In the genomic region with DNA sequence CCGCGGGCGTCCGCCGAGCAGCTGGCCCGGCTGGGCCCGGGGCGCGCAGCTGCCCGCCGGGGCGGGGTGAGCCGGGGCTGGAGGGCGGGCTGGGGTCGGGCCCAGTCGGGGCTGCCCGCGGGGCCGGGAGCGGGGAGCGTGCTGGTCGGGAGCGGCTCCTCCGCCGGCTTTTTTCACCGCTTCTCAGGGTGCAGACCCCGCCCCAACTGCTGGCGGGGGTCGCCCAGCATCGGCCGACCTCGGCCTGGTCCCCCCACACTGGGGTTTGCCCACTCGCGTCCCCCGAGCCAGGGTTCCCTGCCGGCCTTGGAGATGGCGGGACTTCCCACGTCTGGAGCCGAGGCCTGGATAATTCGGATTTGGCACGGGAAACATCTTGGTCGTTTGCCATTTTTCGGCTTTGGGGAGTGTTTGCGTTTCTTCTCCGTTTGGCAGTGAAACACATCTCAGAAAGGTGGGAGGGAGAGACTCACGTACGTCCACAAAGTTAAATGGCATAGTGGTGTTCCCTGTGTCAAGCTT, we compare ENCODE assay signal across 8 cellular contexts. TPM values are rescaled to one million over a fixed set of nuclear protein-coding genes. Genes with fewer than 3 reads are reported as not detected.
A peak's percentile ranks its signal among the peaks of the same experiment; 100 is the strongest.
DNase-seq lines count a peak whose midpoint lies in the region; ATAC-seq and TF ChIP-seq lines count a peak whose summit lies in the region.

No MANE protein-coding gene starts in this region.

- peaks cover 59% of the 10 kb centered on the region for H3K79me2 ChIP-seq in GM23338 (replicated peaks; ENCODE audit: insufficient read depth)

- H3K4me3 ChIP-seq in GM23338 = peak overlapping the region; percentile 81
- peak overlapping the region; percentile 84 for H3K4me3 ChIP-seq in LNCaP clone FGC (ENCODE audit: low read depth, low read length)
- peak overlapping the region; percentile 93 for H3K4me3 ChIP-seq in fibroblast of mammary gland (ENCODE audit: control insufficient read depth, low read depth, low read length)

- H3K4me1 ChIP-seq in GM23338 (ENCODE audit: insufficient read depth) = peaks cover 8% of the 10 kb centered on the region

- peak overlapping the region; percentile 42; the same call in 1 of the 2 replicates for H3K27ac ChIP-seq in GM23338 (ENCODE audit: low read depth)

- H3K36me3 Mint-ChIP-seq in GM23338 (ENCODE audit: low read depth) (peaks cover 4% of the 10 kb centered on the region; the same call in 2 of the 3 replicates), neural crest cell (ENCODE audit: low read depth) (peaks cover 9% of the 10 kb centered on the region)
- peaks cover 41% of the 10 kb centered on the region for H3K36me3 Mint-ChIP-seq in activated T-cell treated with anti-CD3 and anti-CD28 coated beads, Interleukin-2, amount 50 U/mL, for 24 hours (ENCODE audit: low read depth)

- H3K27me3 Mint-ChIP-seq in GM23338 (ENCODE audit: insufficient read depth, low read depth, poor library complexity) (no peaks in the 10 kb centered on the region), neural crest cell (ENCODE audit: low read depth) (peaks cover 3% of the 10 kb centered on the region)
- no peaks in the 10 kb centered on the region for H3K27me3 Mint-ChIP-seq in activated T-cell treated with anti-CD3 and anti-CD28 coated beads, Interleukin-2, amount 50 U/mL, for 24 hours

- no peaks in the 10 kb centered on the region for H3K36me3 ChIP-seq in GM23338 (ENCODE audit: insufficient read depth)

- H3F3A ChIP-seq in GM23338 (replicated peaks; ENCODE audit: low read depth) = peaks cover 7% of the 10 kb centered on the region; the same call in 1 of the 2 replicates

- H3K27me3 ChIP-seq in GM23338 (ENCODE audit: insufficient read depth) = no peaks in the 10 kb centered on the region

- DNase-seq in G401 (ENCODE audit: low spot score) (peak; percentile 27), GM23338 (ENCODE audit: low spot score) (peak; percentile 48), LNCaP clone FGC (ENCODE audit: low read depth) (peak; percentile 57), fibroblast of mammary gland (ENCODE audit: low read depth) (peak; percentile 62), neural crest cell (ENCODE audit: low read depth, low spot score) (peak; percentile 13), NCI-H510A treated with DMSO at 0.1 percent for 48 hours (lab: John Stamatoyannopoulos, UW) (no peak)
- no peak for DNase-seq in activated T-cell treated with anti-CD3 and anti-CD28 coated beads, Interleukin-2, amount 50 U/mL, for 24 hours

- H3K9me3 Mint-ChIP-seq in GM23338 (0 out of 3 replicates have a peak, but pooled peaks cover 3% of the 10 kb centered on the region), neural crest cell (no peaks in the 10 kb centered on the region)
- H3K9me3 Mint-ChIP-seq in activated T-cell treated with anti-CD3 and anti-CD28 coated beads, Interleukin-2, amount 50 U/mL, for 24 hours = no peaks in the 10 kb centered on the region

- in situ Hi-C loops in G401 (cut with HindIII; ENCODE audit: low sequenced_read_pairs) = no loop called here

- H3K4me2 ChIP-seq in GM23338 = peak overlapping the region; percentile 96

- no peaks in the 10 kb centered on the region for H3K9me2 ChIP-seq in GM23338 (ENCODE audit: insufficient read depth)

- H4K20me1 ChIP-seq in GM23338 (replicated peaks; ENCODE audit: insufficient read depth) = peaks cover 11% of the 10 kb centered on the region

- H3K4me1 Mint-ChIP-seq in GM23338 = peaks cover 11% of the 10 kb centered on the region; the same call in 2 of the 3 replicates
- H3K4me1 Mint-ChIP-seq in activated T-cell treated with anti-CD3 and anti-CD28 coated beads, Interleukin-2, amount 50 U/mL, for 24 hours (ENCODE audit: low read depth) = peaks cover 41% of the 10 kb centered on the region
- peaks cover 19% of the 10 kb centered on the region for H3K4me1 Mint-ChIP-seq in neural crest cell

- TF ChIP-seq CTCF in GM23338 (conservative IDR thresholded peaks at IDR 0.05; ENCODE audit: low read depth in 2 of 2) (no peak), LNCaP clone FGC (IDR thresholded peaks at IDR 0.05; ENCODE audit: control insufficient read depth, extremely low read depth, insufficient read depth) (no peak), fibroblast of mammary gland (conservative IDR thresholded peaks at IDR 0.05; ENCODE audit: control insufficient read depth, insufficient read depth, low read depth, low read length) (no peak), neural crest cell (conservative IDR thresholded peaks at IDR 0.05) (no peak)

- ATAC-seq in GM23338 (peak; percentile 80), GM19467 (IDR thresholded peaks at IDR 0.05; ENCODE audit: unreplicated experiment) (no peak)

- H3K4me3 Mint-ChIP-seq in GM23338 (peak overlapping the region; percentile 85), neural crest cell (peak overlapping the region; percentile 95)
- peak overlapping the region; percentile 95 for H3K4me3 Mint-ChIP-seq in activated T-cell treated with anti-CD3 and anti-CD28 coated beads, Interleukin-2, amount 50 U/mL, for 24 hours

- H3K27ac Mint-ChIP-seq in GM23338 = peak overlapping the region; percentile 50
- peak overlapping the region; percentile 97 for H3K27ac Mint-ChIP-seq in activated T-cell treated with anti-CD3 and anti-CD28 coated beads, Interleukin-2, amount 50 U/mL, for 24 hours
- peak overlapping the region; percentile 96 for H3K27ac Mint-ChIP-seq in neural crest cell (ENCODE audit: unreplicated experiment)

- peak overlapping the region; percentile 85; the same call in 1 of the 2 replicates for H2AFZ ChIP-seq in GM23338

TF ChIP-seq in GM23338, 12 proteins besides CTCF, POLR2A, EP300 and RAD21 (continues in another document):
- no peak for TF ChIP-seq JUNB (IDR thresholded peaks at IDR 0.05; ENCODE audit: unreplicated experiment)
- TF ChIP-seq, protein P1, sequence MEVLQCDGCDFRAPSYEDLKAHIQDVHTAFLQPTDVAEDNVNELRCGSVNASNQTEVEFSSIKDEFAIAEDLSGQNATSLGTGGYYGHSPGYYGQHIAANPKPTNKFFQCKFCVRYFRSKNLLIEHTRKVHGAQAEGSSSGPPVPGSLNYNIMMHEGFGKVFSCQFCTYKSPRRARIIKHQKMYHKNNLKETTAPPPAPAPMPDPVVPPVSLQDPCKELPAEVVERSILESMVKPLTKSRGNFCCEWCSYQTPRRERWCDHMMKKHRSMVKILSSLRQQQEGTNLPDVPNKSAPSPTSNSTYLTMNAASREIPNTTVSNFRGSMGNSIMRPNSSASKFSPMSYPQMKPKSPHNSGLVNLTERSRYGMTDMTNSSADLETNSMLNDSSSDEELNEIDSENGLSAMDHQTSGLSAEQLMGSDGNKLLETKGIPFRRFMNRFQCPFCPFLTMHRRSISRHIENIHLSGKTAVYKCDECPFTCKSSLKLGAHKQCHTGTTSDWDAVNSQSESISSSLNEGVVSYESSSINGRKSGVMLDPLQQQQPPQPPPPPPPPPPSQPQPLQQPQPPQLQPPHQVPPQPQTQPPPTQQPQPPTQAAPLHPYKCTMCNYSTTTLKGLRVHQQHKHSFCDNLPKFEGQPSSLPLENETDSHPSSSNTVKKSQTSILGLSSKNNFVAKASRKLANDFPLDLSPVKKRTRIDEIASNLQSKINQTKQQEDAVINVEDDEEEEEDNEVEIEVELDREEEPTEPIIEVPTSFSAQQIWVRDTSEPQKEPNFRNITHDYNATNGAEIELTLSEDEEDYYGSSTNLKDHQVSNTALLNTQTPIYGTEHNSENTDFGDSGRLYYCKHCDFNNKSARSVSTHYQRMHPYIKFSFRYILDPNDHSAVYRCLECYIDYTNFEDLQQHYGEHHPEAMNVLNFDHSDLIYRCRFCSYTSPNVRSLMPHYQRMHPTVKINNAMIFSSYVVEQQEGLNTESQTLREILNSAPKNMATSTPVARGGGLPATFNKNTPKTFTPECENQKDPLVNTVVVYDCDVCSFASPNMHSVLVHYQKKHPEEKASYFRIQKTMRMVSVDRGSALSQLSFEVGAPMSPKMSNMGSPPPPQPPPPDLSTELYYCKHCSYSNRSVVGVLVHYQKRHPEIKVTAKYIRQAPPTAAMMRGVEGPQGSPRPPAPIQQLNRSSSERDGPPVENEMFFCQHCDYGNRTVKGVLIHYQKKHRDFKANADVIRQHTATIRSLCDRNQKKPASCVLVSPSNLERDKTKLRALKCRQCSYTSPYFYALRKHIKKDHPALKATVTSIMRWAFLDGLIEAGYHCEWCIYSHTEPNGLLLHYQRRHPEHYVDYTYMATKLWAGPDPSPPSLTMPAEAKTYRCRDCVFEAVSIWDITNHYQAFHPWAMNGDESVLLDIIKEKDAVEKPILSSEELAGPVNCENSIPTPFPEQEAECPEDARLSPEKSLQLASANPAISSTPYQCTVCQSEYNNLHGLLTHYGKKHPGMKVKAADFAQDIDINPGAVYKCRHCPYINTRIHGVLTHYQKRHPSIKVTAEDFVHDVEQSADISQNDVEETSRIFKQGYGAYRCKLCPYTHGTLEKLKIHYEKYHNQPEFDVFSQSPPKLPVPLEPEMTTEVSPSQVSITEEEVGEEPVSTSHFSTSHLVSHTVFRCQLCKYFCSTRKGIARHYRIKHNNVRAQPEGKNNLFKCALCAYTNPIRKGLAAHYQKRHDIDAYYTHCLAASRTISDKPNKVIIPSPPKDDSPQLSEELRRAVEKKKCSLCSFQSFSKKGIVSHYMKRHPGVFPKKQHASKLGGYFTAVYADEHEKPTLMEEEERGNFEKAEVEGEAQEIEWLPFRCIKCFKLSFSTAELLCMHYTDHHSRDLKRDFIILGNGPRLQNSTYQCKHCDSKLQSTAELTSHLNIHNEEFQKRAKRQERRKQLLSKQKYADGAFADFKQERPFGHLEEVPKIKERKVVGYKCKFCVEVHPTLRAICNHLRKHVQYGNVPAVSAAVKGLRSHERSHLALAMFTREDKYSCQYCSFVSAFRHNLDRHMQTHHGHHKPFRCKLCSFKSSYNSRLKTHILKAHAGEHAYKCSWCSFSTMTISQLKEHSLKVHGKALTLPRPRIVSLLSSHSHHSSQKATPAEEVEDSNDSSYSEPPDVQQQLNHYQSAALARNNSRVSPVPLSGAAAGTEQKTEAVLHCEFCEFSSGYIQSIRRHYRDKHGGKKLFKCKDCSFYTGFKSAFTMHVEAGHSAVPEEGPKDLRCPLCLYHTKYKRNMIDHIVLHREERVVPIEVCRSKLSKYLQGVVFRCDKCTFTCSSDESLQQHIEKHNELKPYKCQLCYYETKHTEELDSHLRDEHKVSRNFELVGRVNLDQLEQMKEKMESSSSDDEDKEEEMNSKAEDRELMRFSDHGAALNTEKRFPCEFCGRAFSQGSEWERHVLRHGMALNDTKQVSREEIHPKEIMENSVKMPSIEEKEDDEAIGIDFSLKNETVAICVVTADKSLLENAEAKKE (CRISPR knock-in tag; IDR thresholded peaks at IDR 0.05) = no peak
- no peak for TF ChIP-seq NANOG (IDR thresholded peaks at IDR 0.05; ENCODE audit: borderline replicate concordance)
- TF ChIP-seq CREB1 (CRISPR knock-in tag; IDR thresholded peaks at IDR 0.05; ENCODE audit: low read depth) = no peak

RNA-seq across cellular contexts. Expression of a gene that starts 0.4 kb away (rescaled TPM):
- total RNA-seq in G401 (2014; rRNA removed; shearing (Covaris generic)) = 78.8 and 136 TPM in 2 replicates
- total RNA-seq in GM23338 (2014; rRNA removed; shearing (Covaris generic)) = 63.5 and 73.7 TPM in 2 replicates
- polyA plus RNA-seq in GM23338 (2016; fragmentation: Nextera tagmentation; extraction: Ambion mirVana) = 35.3 and 40.2 TPM in 2 replicates
- 69.7 and 72.2 TPM in 2 replicates for total RNA-seq in neural crest cell

Comparison
In these comparisons a context has a peak if more than half of its experiments do, and no peak if none do; other contexts are left out.
1. DNase-seq: peak in G401 (single experiment), GM23338 (single experiment), LNCaP clone FGC (single experiment), fibroblast of mammary gland (single experiment) and neural crest cell (single experiment); none in activated T-cell treated with anti-CD3 and anti-CD28 coated beads, Interleukin-2, amount 50 U/mL, for 24 hours (single experiment) and NCI-H510A treated with DMSO at 0.1 percent for 48 hours (single experiment).
2. Peak in every context shown above with its lines, with median percentiles within 50 percentile points of each other: H3K4me3 ChIP-seq, H3K27ac Mint-ChIP-seq and H3K4me3 Mint-ChIP-seq.